Comparison of ENCODE assay signal across 14 cellular contexts in the genomic region with DNA sequence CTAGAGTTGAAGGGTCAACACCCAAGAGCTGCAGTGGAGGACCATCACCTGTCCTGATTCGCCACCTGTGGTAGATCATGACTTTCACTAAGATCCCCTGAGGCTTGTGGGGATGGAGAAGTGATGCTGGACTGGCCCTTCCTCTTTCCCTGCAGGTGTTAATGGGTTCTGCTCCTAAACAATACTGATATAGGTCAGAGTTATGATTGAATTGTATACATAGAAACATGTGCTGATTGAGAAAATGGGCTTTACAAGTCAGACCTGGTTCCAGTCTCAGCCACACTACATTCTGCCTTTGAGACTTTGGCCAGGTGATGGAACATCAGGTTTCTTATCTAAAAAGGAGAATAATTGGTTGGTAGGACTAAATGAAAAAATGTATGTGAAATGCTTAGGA.
A peak's percentile ranks its signal among the peaks of the same experiment; 100 is the strongest.
DNase-seq lines count a peak whose midpoint lies in the region; ATAC-seq and TF ChIP-seq lines count a peak whose summit lies in the region.
"Had no signal": no experiment of that assay in that cellular context is flagged by ENCODE, and none has a peak within 500 bp of the region (broad histone marks: within the 10 kb centered on the region; RNA-seq: fewer than 3 reads in every experiment).

No MANE protein-coding gene starts in this region.

- H3K27ac ChIP-seq in stomach = no peak overlapping the region
- H3K27ac ChIP-seq: SK-N-MC had no signal

- intact Hi-C loops in stomach (cut with DNase I; ENCODE audit: low total_unique reads) = no loop called here

- H3K9me3 Mint-ChIP-seq in activated naive CD4-positive, alpha-beta T cell treated with anti-CD3 and anti-CD28 coated beads, Interleukin-2, amount 50 U/mL, for 72 hours = no peaks in the 10 kb centered on the region

- DNase-seq in activated naive CD4-positive, alpha-beta T cell treated with anti-CD3 and anti-CD28 coated beads, Interleukin-2, amount 50 U/mL, for 72 hours (ENCODE audit: low spot score in 2 of 2) = peak in 1 of 2 donors; percentile 25
- no peak for DNase-seq in activated naive CD4-positive, alpha-beta T cell treated with anti-CD3 and anti-CD28 coated beads, Interleukin-2, amount 50 U/mL, for 16 hours
- no peak for DNase-seq in stimulated activated naive CD8-positive, alpha-beta T cell treated with anti-CD3 and anti-CD28 coated beads, Interleukin-15, Interleukin-2, amounts not matched to agents 100 U/mL and 50 U/mL, for 24 hours
- DNase-seq in NCI-H1436 (lab: John Stamatoyannopoulos, UW) (no peak), kidney glomerular epithelial cell (lab: John Stamatoyannopoulos, UW) (no peak), stomach (no peak)
- DNase-seq: DMS153, NCI-H524 treated with DMSO at 0.1 percent for 48 hours, nucleus accumbens had no signal

- ATAC-seq in activated naive CD4-positive, alpha-beta T cell treated with anti-CD3 and anti-CD28 coated beads, Interleukin-2, amount 50 U/mL, for 72 hours = peak; percentile 52 to 72
- peak; percentile 23 for ATAC-seq in HG02623 (IDR thresholded peaks at IDR 0.05; ENCODE audit: unreplicated experiment)
- ATAC-seq in HG03439 (IDR thresholded peaks at IDR 0.05; ENCODE audit: unreplicated experiment) = peak; percentile 33
- ATAC-seq in stimulated activated naive CD8-positive, alpha-beta T cell treated with anti-CD3 and anti-CD28 coated beads, Interleukin-15, Interleukin-2, amounts not matched to agents 100 U/mL and 50 U/mL, for 24 hours = peak; percentile 11
- ATAC-seq: gastroesophageal sphincter, left lobe of liver had no signal

- TF ChIP-seq EP300 in stomach (IDR thresholded peaks at IDR 0.05) = no peak

- H3K36me3 Mint-ChIP-seq in activated naive CD4-positive, alpha-beta T cell treated with anti-CD3 and anti-CD28 coated beads, Interleukin-2, amount 50 U/mL, for 72 hours = peaks cover 0 to 5% of the 10 kb centered on the region in 2 donors

- no peaks in the 10 kb centered on the region for H3K27me3 ChIP-seq in stomach
- H3K27me3 ChIP-seq: gastroesophageal sphincter had no signal

- no peak for TF ChIP-seq POLR2A in stomach (IDR thresholded peaks at IDR 0.05)

- H3K36me3 ChIP-seq in stomach = peaks cover 0 to 3% (median 0%) of the 10 kb centered on the region in 4 donors
- H3K36me3 ChIP-seq: gastroesophageal sphincter had no signal

- H3K27ac Mint-ChIP-seq in activated naive CD4-positive, alpha-beta T cell treated with anti-CD3 and anti-CD28 coated beads, Interleukin-2, amount 50 U/mL, for 72 hours = peak overlapping the region; percentile 44 to 58

- no peaks in the 10 kb centered on the region for H3K4me1 ChIP-seq in stomach

- no peaks in the 10 kb centered on the region for H3K9me3 ChIP-seq in stomach
- H3K9me3 ChIP-seq: gastroesophageal sphincter had no signal

- no peak for TF ChIP-seq CTCF in stomach (IDR thresholded peaks at IDR 0.05)

- no peak overlapping the region for H3K4me3 ChIP-seq in stomach
- H3K4me3 ChIP-seq: gastroesophageal sphincter, SK-N-MC had no signal

- 96 to 100% (median 97%) methylated on average over 1 of the region's 1 CpG; no CpG with 5 or more reads in 1 of the 5 donors for WGBS in stomach, 5 donors

Comparison
In these comparisons a context has a peak if more than half of its experiments do, and no peak if none do; other contexts are left out.
1. ATAC-seq: peak in every context shown above with its lines; median percentile 62 in activated naive CD4-positive, alpha-beta T cell treated with anti-CD3 and anti-CD28 coated beads, Interleukin-2, amount 50 U/mL, for 72 hours; 33 in HG03439; 23 in HG02623; 11 in stimulated activated naive CD8-positive, alpha-beta T cell treated with anti-CD3 and anti-CD28 coated beads, Interleukin-15, Interleukin-2, amounts not matched to agents 100 U/mL and 50 U/mL, for 24 hours.